In genomic region chr10:88990528-88991160, GRCh38 we compare ENCODE assay signal across 8 cellular contexts. TPM values are rescaled to one million over a fixed set of nuclear protein-coding genes. Genes with fewer than 3 reads are reported as not detected.
DNase-seq lines count a peak whose midpoint lies in the region; ATAC-seq and TF ChIP-seq lines count a peak whose summit lies in the region.

TSS of gene FAS (plus strand) at chr10:88990798. CDS start at chr10:88990877, 79 bp downstream.

- peak; percentile 63 for ATAC-seq in GM21381 (IDR thresholded peaks at IDR 0.05; ENCODE audit: unreplicated experiment)

- no peaks in the 10 kb centered on the region for H3K9me3 Mint-ChIP-seq in Calu3 (ENCODE audit: low read depth, unreplicated experiment)

- peak within 1 kb of the TSS; percentile 3 for H3K27ac ChIP-seq in HUES48 (ENCODE audit: low read depth, low read length)
- no peak within 1 kb of the TSS for H3K27ac ChIP-seq in iPS DF 6.9 (ENCODE audit: low read length)

- no TSS peak for BruUV-seq in Calu3 (replicated peaks; lab: Mats Ljungman, UMichigan)

- H3K36me3 ChIP-seq in HUES48 (ENCODE audit: control insufficient read depth, insufficient read depth, low read length) (no peaks in the 10 kb centered on the region), iPS DF 6.9 (ENCODE audit: control insufficient read depth, insufficient read depth, low read length) (no peaks in the 10 kb centered on the region), skeletal muscle satellite cell (ENCODE audit: insufficient read depth, low read length) (no peaks in the 10 kb centered on the region)

- H3K4me1 Mint-ChIP-seq in Calu3 (ENCODE audit: low read depth, unreplicated experiment) = peaks cover 17% of the 10 kb centered on the region

- H3K4me3 ChIP-seq in HUES48 (ENCODE audit: low read depth, low read length) = peak within 1 kb of the TSS; percentile 77
- H3K4me3 ChIP-seq in iPS DF 6.9 (ENCODE audit: low read length) = peak within 1 kb of the TSS; percentile 45; the same call in 1 of the 2 replicates
- H3K4me3 ChIP-seq in skeletal muscle satellite cell (ENCODE audit: low read length) = peak within 1 kb of the TSS; percentile 84

- no peak for TF ChIP-seq CTCF in Calu3 (IDR thresholded peaks at IDR 0.05; ENCODE audit: unreplicated experiment)

- H3K4me3 Mint-ChIP-seq in Calu3 (ENCODE audit: low read depth, unreplicated experiment) = peak within 1 kb of the TSS; percentile 92

- H3K27ac Mint-ChIP-seq in Calu3 (ENCODE audit: unreplicated experiment) = peak within 1 kb of the TSS; percentile 54

- H3K4me1 ChIP-seq in HUES48 (ENCODE audit: control insufficient read depth, insufficient read depth, low read length) (peaks cover 32% of the 10 kb centered on the region), iPS DF 6.9 (ENCODE audit: control insufficient read depth, insufficient read depth, low read length) (no peaks in the 10 kb centered on the region), skeletal muscle satellite cell (ENCODE audit: control insufficient read depth, insufficient read depth, low read length) (peaks cover 36% of the 10 kb centered on the region)

- peaks cover 17% of the 10 kb centered on the region for H3K36me3 Mint-ChIP-seq in Calu3 (ENCODE audit: insufficient read depth, unreplicated experiment)

- H3K27me3 ChIP-seq in HUES48 (ENCODE audit: control insufficient read depth, insufficient read depth, low read length) = peaks cover 32% of the 10 kb centered on the region
- peaks cover 4% of the 10 kb centered on the region; the same call in 1 of the 2 replicates for H3K27me3 ChIP-seq in iPS DF 6.9 (ENCODE audit: control insufficient read depth, insufficient read depth, low read length)
- H3K27me3 ChIP-seq in skeletal muscle satellite cell (ENCODE audit: control insufficient read depth, insufficient read depth, low read length) = no peaks in the 10 kb centered on the region

- no peaks in the 10 kb centered on the region for H3K9me3 ChIP-seq in HUES48 (ENCODE audit: control insufficient read depth, insufficient read depth, low read length)
- no peaks in the 10 kb centered on the region for H3K9me3 ChIP-seq in iPS DF 6.9 (ENCODE audit: control insufficient read depth, insufficient read depth, low read length)
- H3K9me3 ChIP-seq in skeletal muscle satellite cell (replicated peaks; ENCODE audit: low read length) = no peaks in the 10 kb centered on the region

- intact Hi-C loops in Calu3 (cut with micrococcal nuclease; ENCODE audit: unreplicated experiment) = loop anchor here (1.0 kb wide), 1 partner anchor 55 kb away; no protein-coding TSS in a partner anchor

- CTCF ChIA-PET in Calu3 (lab: Charles Lee) = interaction anchor here (1.1 to 1.7 kb wide), 4 partner anchors 16 to 58 kb away, joined by 3 to 12 read pairs (median 8); no protein-coding TSS in a partner anchor

- H3K9ac ChIP-seq in HUES48 (ENCODE audit: low read depth, low read length) (peak within 1 kb of the TSS; percentile 29), skeletal muscle satellite cell (ENCODE audit: low read depth, low read length) (peak within 1 kb of the TSS; percentile 95)

- no peaks in the 10 kb centered on the region for H3K27me3 Mint-ChIP-seq in Calu3 (ENCODE audit: unreplicated experiment)

- DNase-seq in Calu3 = peak; percentile 53
- peak; percentile 88 for DNase-seq in T-helper 22 cell (ENCODE audit: low read depth)
- peak; percentile 80 for DNase-seq in astrocyte of the hippocampus (ENCODE audit: low read depth, low spot score)
- DNase-seq in iPS DF 6.9 (ENCODE audit: low read depth, low spot score) = no peak
- DNase-seq in NCI-H1048 (lab: John Stamatoyannopoulos, UW) = no peak

- WGBS in iPS DF 6.9 (ENCODE audit: insufficient coverage, insufficient read length) = no CpG with 5 or more reads among the region's 46 CpGs

- peak within 1 kb of the TSS; percentile 92 for H3K4me2 ChIP-seq in skeletal muscle satellite cell (ENCODE audit: low read length)

RNA-seq across cellular contexts. Expression of gene FAS, which starts in this region (rescaled TPM):
- 3.1 and 5.5 TPM in 2 replicates for total RNA-seq in Calu3 (2022)
- 53.7 and 68.2 TPM in 2 replicates for total RNA-seq in skeletal muscle satellite cell (2012; rRNA removed)

Comparison
In these comparisons a context has a peak if more than half of its experiments do, and no peak if none do; other contexts are left out.
1. DNase-seq: peak in Calu3 (single experiment), T-helper 22 cell (single experiment) and astrocyte of the hippocampus (single experiment); none in iPS DF 6.9 (single experiment) and NCI-H1048 (single experiment).
2. Peak in every context shown above with its lines, with median percentiles within 50 percentile points of each other: H3K4me3 ChIP-seq.